ENCODE assay signal across 9 cellular contexts in genomic region chr22:23216331-23217170, GRCh38. TPM values are rescaled to one million over a fixed set of nuclear protein-coding genes. Genes with fewer than 3 reads are reported as not detected.
DNase-seq lines count a peak whose midpoint lies in the region; TF ChIP-seq lines count a peak whose summit lies in the region.
"Had no signal": no experiment of that assay in that cellular context is flagged by ENCODE, and none has a peak within 500 bp of the region (broad histone marks: within the 10 kb centered on the region; RNA-seq: fewer than 3 reads in every experiment).

No MANE protein-coding gene starts in this region.

- no peaks in the 10 kb centered on the region for H3K9me3 ChIP-seq in testis
- H3K9me3 ChIP-seq in tibial nerve: no peaks in the 10 kb centered on the region

- peak overlapping the region; percentile 31 for H3K4me3 Mint-ChIP-seq in activated CD4-positive, alpha-beta T cell treated with anti-CD3 and anti-CD28 coated beads, Interleukin-2, amount 10 ng/mL, durations not matched to agents 7 days and 5 days

- no peak for TF ChIP-seq POLR2A in testis (IDR thresholded peaks at IDR 0.05)
- no peak for TF ChIP-seq POLR2A in tibial nerve (IDR thresholded peaks at IDR 0.05)

- peaks cover 3% of the 10 kb centered on the region for H3K36me3 Mint-ChIP-seq in activated CD4-positive, alpha-beta T cell treated with anti-CD3 and anti-CD28 coated beads, Interleukin-2, amount 10 ng/mL, durations not matched to agents 7 days and 5 days (ENCODE audit: low read depth)

- H3K36me3 ChIP-seq in testis (ENCODE audit: low read depth, missing control alignments) (no peaks in the 10 kb centered on the region), tibial nerve (no peaks in the 10 kb centered on the region)

- H3K27me3 ChIP-seq in testis (no peaks in the 10 kb centered on the region), tibial nerve (no peaks in the 10 kb centered on the region)

- H3K4me1 Mint-ChIP-seq in activated CD4-positive, alpha-beta T cell treated with anti-CD3 and anti-CD28 coated beads, Interleukin-2, amount 10 ng/mL, durations not matched to agents 7 days and 5 days: peaks cover 76% of the 10 kb centered on the region

- no peaks in the 10 kb centered on the region for H3K9me3 Mint-ChIP-seq in activated CD4-positive, alpha-beta T cell treated with anti-CD3 and anti-CD28 coated beads, Interleukin-2, amount 10 ng/mL, durations not matched to agents 7 days and 5 days

- CTCF ChIA-PET in activated CD4-positive, alpha-beta T cell treated with anti-CD3 and anti-CD28 coated beads, Interleukin-2, amount 10 ng/mL, durations not matched to agents 7 days and 5 days (lab: Charles Lee): interaction anchor here (1.1 to 2.2 kb wide), 4 partner anchors 9 to 65 kb away, joined by 3 to 7 read pairs (median 4); no protein-coding TSS in a partner anchor

- WGBS in testis, 2 donors: 79 to 88% methylated on average over 15 to 16 of the region's 16 CpGs
- 69 to 70% methylated on average over 16 of the region's 16 CpGs for WGBS in tibial nerve, 2 donors

- no peaks in the 10 kb centered on the region for H3K27me3 Mint-ChIP-seq in activated CD4-positive, alpha-beta T cell treated with anti-CD3 and anti-CD28 coated beads, Interleukin-2, amount 10 ng/mL, durations not matched to agents 7 days and 5 days

- no peak overlapping the region for H3K4me3 ChIP-seq in testis
- H3K4me3 ChIP-seq in tibial nerve: no peak overlapping the region

- TF ChIP-seq EP300 in tibial nerve (IDR thresholded peaks at IDR 0.05): no peak

- peaks cover 52% of the 10 kb centered on the region for H3K4me1 ChIP-seq in testis
- peaks cover 0 to 96% (median 47%) of the 10 kb centered on the region in 4 donors for H3K4me1 ChIP-seq in tibial nerve

- peak overlapping the region; percentile 82 for H3K27ac Mint-ChIP-seq in activated CD4-positive, alpha-beta T cell treated with anti-CD3 and anti-CD28 coated beads, Interleukin-2, amount 10 ng/mL, durations not matched to agents 7 days and 5 days

- DNase-seq in Kasumi-1 (lab: John Stamatoyannopoulos, UW) (peak; percentile 92 to 96), epithelial cell of prostate (ENCODE audit: low read depth, low spot score) (no peak), NCI-H345 (lab: John Stamatoyannopoulos, UW) (no peak), pons (ENCODE audit: low spot score) (no peak), testis (no peak), tibial nerve (ENCODE audit: low spot score in 2 of 2) (no peak)
- DNase-seq in activated CD4-positive, alpha-beta T cell treated with anti-CD3 and anti-CD28 coated beads, Interleukin-2, amount 10 ng/mL, durations not matched to agents 7 days and 5 days: peak; percentile 65
- DNase-seq in stimulated activated CD8-positive, alpha-beta memory T cell treated with anti-CD3 and anti-CD28 coated beads, Interleukin-15, amount 100 ng/mL, for 48 hours (ENCODE audit: low read depth in 2 of 2): peak; percentile 34 to 42
- DNase-seq: left ventricle myocardium superior had no signal

- POLR2A ChIA-PET in activated CD4-positive, alpha-beta T cell treated with anti-CD3 and anti-CD28 coated beads, Interleukin-2, amount 10 ng/mL, durations not matched to agents 7 days and 5 days (lab: Charles Lee): interaction anchor here (0.7 kb wide), 1 partner anchor 37 kb away, joined by 3 read pairs; no protein-coding TSS in a partner anchor

- H3K27ac ChIP-seq in epithelial cell of prostate (peak overlapping the region; percentile 42), testis (peak overlapping the region in 1 of 2 donors; percentile 45), tibial nerve (peak overlapping the region in 2 of 4 donors; percentile 31 to 51)

- TF ChIP-seq CTCF in testis (IDR thresholded peaks at IDR 0.05) (no peak), tibial nerve (IDR thresholded peaks at IDR 0.05) (no peak)

- intact Hi-C loops in testis (cut with DNase I; ENCODE audit: low total_unique reads): no loop called here

RNA-seq across cellular contexts. Expression of gene BCR, which starts 36.2 kb away (rescaled TPM):
- 10 to 100 TPM; 45.6 to 48.1 TPM for total RNA-seq in activated CD4-positive, alpha-beta T cell treated with anti-CD3 and anti-CD28 coated beads, Interleukin-2, amount 10 ng/mL, durations not matched to agents 7 days and 5 days
- 100 to 1,000 TPM; 105 to 108 TPM for total RNA-seq in testis
- 52.5 TPM for polyA plus RNA-seq in testis (ENCODE audit: insufficient read depth, low read depth, low replicate concordance)
- 100 to 1,000 TPM in 3 of 4 donors, 10 to 100 TPM in 1; 99.0 to 174 (median 120) TPM for total RNA-seq in tibial nerve

Comparison
In these comparisons a context has a peak if more than half of its experiments do, and no peak if none do; other contexts are left out.
1. DNase-seq: peak in Kasumi-1 (2 of 2), activated CD4-positive, alpha-beta T cell treated with anti-CD3 and anti-CD28 coated beads, Interleukin-2, amount 10 ng/mL, durations not matched to agents 7 days and 5 days (single experiment) and stimulated activated CD8-positive, alpha-beta memory T cell treated with anti-CD3 and anti-CD28 coated beads, Interleukin-15, amount 100 ng/mL, for 48 hours (2 of 2); none in epithelial cell of prostate (single experiment), NCI-H345 (single experiment), pons (single experiment), testis (single experiment) and tibial nerve (0 of 2).